14 cellular contexts compared by ENCODE assay signal in genomic region chr3:152460936-152461335, GRCh38.
A peak's percentile ranks its signal among the peaks of the same experiment; 100 is the strongest.
DNase-seq lines count a peak whose midpoint lies in the region; ATAC-seq and TF ChIP-seq lines count a peak whose summit lies in the region.
"Had no signal": no experiment of that assay in that cellular context is flagged by ENCODE, and none has a peak within 500 bp of the region (broad histone marks: within the 10 kb centered on the region; RNA-seq: fewer than 3 reads in every experiment).

No MANE protein-coding gene starts in this region.

- in situ Hi-C loops in G401 (cut with HindIII; ENCODE audit: low sequenced_read_pairs): no loop called here

- H3K36me3 ChIP-seq in tibial artery (peaks cover 41 to 79% (median 51%) of the 10 kb centered on the region in 3 donors), adrenal gland (replicated peaks in 1 of 2) (peaks cover 0 to 25% of the 10 kb centered on the region in 2 donors)

- H3K4me3 ChIP-seq in tibial artery (no peak overlapping the region), adrenal gland (no peak overlapping the region)
- H3K4me3 ChIP-seq: coronary artery, right lobe of liver had no signal

- H3K9me3 Mint-ChIP-seq in natural killer cell treated with Interleukin-12 subunit alpha and Interleukin-12 subunit beta and Interleukin-15 and Interleukin-18, amount 100 ng/mL, for 72 hours: no peaks in the 10 kb centered on the region

- H3K36me3 Mint-ChIP-seq in natural killer cell treated with Interleukin-12 subunit alpha and Interleukin-12 subunit beta and Interleukin-15 and Interleukin-18, amount 100 ng/mL, for 72 hours: peaks cover 5% of the 10 kb centered on the region

- peaks cover 20 to 27% of the 10 kb centered on the region in 2 donors for H3K4me1 Mint-ChIP-seq in natural killer cell treated with Interleukin-12 subunit alpha and Interleukin-12 subunit beta and Interleukin-15 and Interleukin-18, amount 100 ng/mL, for 72 hours (ENCODE audit: low read depth in 2 of 2)

- H3K9me3 ChIP-seq in tibial artery: no peaks in the 10 kb centered on the region
- H3K9me3 ChIP-seq in adrenal gland (replicated peaks in 1 of 3): peaks cover 0 to 4% (median 0%) of the 10 kb centered on the region in 3 donors
- H3K9me3 ChIP-seq: Caco-2, right lobe of liver had no signal

- TF ChIP-seq CTCF in tibial artery (IDR thresholded peaks at IDR 0.05) (no peak), adrenal gland (IDR thresholded peaks at IDR 0.05) (no peak)

- ATAC-seq in natural killer cell treated with Interleukin-12 subunit alpha and Interleukin-12 subunit beta and Interleukin-15 and Interleukin-18, amount 100 ng/mL, for 72 hours: no peak
- no peak for ATAC-seq in GM21447 (IDR thresholded peaks at IDR 0.05; ENCODE audit: unreplicated experiment)

- peak overlapping the region in 1 of 2 donors; percentile 21 for H3K27ac ChIP-seq in tibial artery
- H3K27ac ChIP-seq in adrenal gland: no peak overlapping the region
- H3K27ac ChIP-seq: coronary artery, right lobe of liver had no signal

- H3K27ac Mint-ChIP-seq in natural killer cell treated with Interleukin-12 subunit alpha and Interleukin-12 subunit beta and Interleukin-15 and Interleukin-18, amount 100 ng/mL, for 72 hours: peak overlapping the region; percentile 68 to 79

- WGBS in adrenal gland, 4 donors: 58 to 67% (median 62%) methylated on average over 3 of the region's 3 CpGs

- no peaks in the 10 kb centered on the region for H3K27me3 ChIP-seq in tibial artery
- no peaks in the 10 kb centered on the region for H3K27me3 ChIP-seq in adrenal gland
- H3K27me3 ChIP-seq: right lobe of liver had no signal

- DNase-seq in G401 (ENCODE audit: low spot score) (peak; percentile 54), NCI-H1092 treated with DMSO at 0.1 percent for 48 hours (lab: John Stamatoyannopoulos, UW) (peak; percentile 34), astrocyte of the hippocampus (ENCODE audit: low read depth, low spot score) (peak; percentile 38), tibial artery (no peak), adrenal gland (no peak)
- DNase-seq in natural killer cell treated with Interleukin-12 subunit alpha and Interleukin-12 subunit beta and Interleukin-15 and Interleukin-18, amount 100 ng/mL, for 72 hours (ENCODE audit: low spot score): no peak
- DNase-seq in central memory CD4-positive, alpha-beta T cell: no peak
- DNase-seq: Caco-2, MM.1S, NCI-H510A treated with DMSO at 0.1 percent for 48 hours, right lobe of liver, SHP77 had no signal

- intact Hi-C loops in tibial artery (cut with DNase I; ENCODE audit: low total_unique reads) (no loop called here), adrenal gland (cut with DNase I) (no loop called here)

- peaks cover 0 to 77% (median 12%) of the 10 kb centered on the region in 4 donors for H3K4me1 ChIP-seq in tibial artery
- peaks cover 6 to 21% of the 10 kb centered on the region in 2 donors for H3K4me1 ChIP-seq in adrenal gland (replicated peaks in 1 of 2)
- H3K4me1 ChIP-seq: Caco-2, right lobe of liver had no signal

- H3K4me3 Mint-ChIP-seq in natural killer cell treated with Interleukin-12 subunit alpha and Interleukin-12 subunit beta and Interleukin-15 and Interleukin-18, amount 100 ng/mL, for 72 hours: no peak overlapping the region

- no peak for TF ChIP-seq POLR2A in adrenal gland (IDR thresholded peaks at IDR 0.05)

- no peaks in the 10 kb centered on the region for H3K27me3 Mint-ChIP-seq in natural killer cell treated with Interleukin-12 subunit alpha and Interleukin-12 subunit beta and Interleukin-15 and Interleukin-18, amount 100 ng/mL, for 72 hours

Comparison
In these comparisons a context has a peak if more than half of its experiments do, and no peak if none do; other contexts are left out.
1. DNase-seq: peak in G401 (single experiment), NCI-H1092 treated with DMSO at 0.1 percent for 48 hours (single experiment) and astrocyte of the hippocampus (single experiment); none in natural killer cell treated with Interleukin-12 subunit alpha and Interleukin-12 subunit beta and Interleukin-15 and Interleukin-18, amount 100 ng/mL, for 72 hours (single experiment), central memory CD4-positive, alpha-beta T cell (single experiment), tibial artery (0 of 2) and adrenal gland (0 of 7).